ENCODE assay signal across 32 cellular contexts in the genomic region with DNA sequence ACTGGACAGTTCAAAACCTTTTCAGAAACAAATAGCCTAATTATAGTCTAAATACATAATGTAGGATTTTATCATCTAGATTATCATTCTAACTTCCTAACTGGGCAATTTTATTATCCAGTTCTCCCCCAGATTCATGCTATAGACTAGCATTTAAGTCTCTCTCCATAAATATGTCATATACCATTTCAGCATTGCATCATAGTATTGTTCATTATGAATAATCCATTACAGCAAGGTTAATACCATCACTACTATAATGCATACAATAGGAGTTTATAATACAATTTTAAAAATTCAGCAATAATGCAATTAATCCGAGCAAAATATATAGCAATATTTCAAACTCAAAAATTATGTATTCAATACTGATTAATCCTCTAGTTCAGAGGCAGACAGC.
"Had no signal": no experiment of that assay in that cellular context is flagged by ENCODE, and none has a peak within 500 bp of the region (broad histone marks: within the 10 kb centered on the region; RNA-seq: fewer than 3 reads in every experiment).

No MANE protein-coding gene starts in this region.

- H3K4me3 ChIP-seq: body of pancreas, cardiac muscle cell, colonic mucosa, dorsolateral prefrontal cortex, gastrocnemius medialis, heart left ventricle had no signal

- ATAC-seq: activated CD4-positive, CD25-positive, alpha-beta regulatory T cell treated with anti-CD3 and anti-CD28 coated beads, Interleukin-2, amount 50 U/mL, for 24 hours; activated CD8-positive, alpha-beta T cell treated with anti-CD3 and anti-CD28 coated beads for 36 hours; activated T-cell treated with anti-CD3 and anti-CD28 coated beads, Interleukin-2, amount 50 U/mL, for 4 hours; activated T-helper 17 cell treated with anti-CD3 and anti-CD28 coated beads, Interleukin-2, amount 50 U/mL, for 72 hours; body of pancreas; esophagus mucosa; gastrocnemius medialis; heart left ventricle; T-helper 17 cell had no signal

- H3K36me3 ChIP-seq: cardiac muscle cell, colonic mucosa, gastrocnemius medialis, heart left ventricle, WERI-Rb-1 had no signal

- H3K4me1 ChIP-seq: colonic mucosa had no signal

- H3K27ac ChIP-seq: body of pancreas, cardiac muscle cell, colonic mucosa, dorsolateral prefrontal cortex, gastrocnemius medialis, heart left ventricle, WERI-Rb-1 had no signal

- DNase-seq: activated B cell treated with CpG ODN at 0.5 μM for 24 hours; activated CD4-positive, alpha-beta T cell treated with anti-CD3 and anti-CD28 coated beads for 48 hours; activated CD4-positive, alpha-beta T cell treated with anti-CD3 and anti-CD28 coated beads, Interleukin-2, amount 50 U/mL, for 1 hour; activated CD4-positive, alpha-beta T cell treated with anti-CD3 and anti-CD28 coated beads, Interleukin-2, amount 50 U/mL, for 48 hours; activated CD8-positive, alpha-beta memory T cell treated with anti-CD3 and anti-CD28 coated beads for 24 hours; activated CD8-positive, alpha-beta T cell treated with anti-CD3 and anti-CD28 coated beads for 36 hours; activated effector memory CD4-positive, alpha-beta T cell treated with Interleukin-2 at 50 U/mL for 16 hours; activated gamma-delta T cell treated with Interleukin-2 at 50 U/mL for 16 hours; activated naive CD4-positive, alpha-beta T cell treated with anti-CD3 and anti-CD28 coated beads, Interleukin-2, amount 50 U/mL, for 16 hours; activated naive CD4-positive, alpha-beta T cell treated with Interleukin-2 at 50 U/mL for 16 hours; activated T-cell treated with anti-CD3 and anti-CD28 coated beads, Interleukin-2, amount 50 U/mL, for 4 hours; amniotic stem cell; anterior cingulate cortex; body of pancreas; central memory CD4-positive, alpha-beta T cell; cerebellar nuclear complex; colonic mucosa; dorsolateral prefrontal cortex; effector memory CD4-positive, alpha-beta T cell; endodermal cell; foreskin fibroblast; gastrocnemius medialis; glutamatergic neuron; heart left ventricle; T-helper 1 cell; T-helper 17 cell; T1000; WERI-Rb-1 had no signal

- H3K9me3 ChIP-seq: body of pancreas, colonic mucosa, gastrocnemius medialis, heart left ventricle had no signal

- H3K27me3 ChIP-seq: body of pancreas, cardiac muscle cell, colonic mucosa, dorsolateral prefrontal cortex, gastrocnemius medialis, heart left ventricle had no signal
